ENCODE assay signal across 8 cellular contexts in the genomic region with DNA sequence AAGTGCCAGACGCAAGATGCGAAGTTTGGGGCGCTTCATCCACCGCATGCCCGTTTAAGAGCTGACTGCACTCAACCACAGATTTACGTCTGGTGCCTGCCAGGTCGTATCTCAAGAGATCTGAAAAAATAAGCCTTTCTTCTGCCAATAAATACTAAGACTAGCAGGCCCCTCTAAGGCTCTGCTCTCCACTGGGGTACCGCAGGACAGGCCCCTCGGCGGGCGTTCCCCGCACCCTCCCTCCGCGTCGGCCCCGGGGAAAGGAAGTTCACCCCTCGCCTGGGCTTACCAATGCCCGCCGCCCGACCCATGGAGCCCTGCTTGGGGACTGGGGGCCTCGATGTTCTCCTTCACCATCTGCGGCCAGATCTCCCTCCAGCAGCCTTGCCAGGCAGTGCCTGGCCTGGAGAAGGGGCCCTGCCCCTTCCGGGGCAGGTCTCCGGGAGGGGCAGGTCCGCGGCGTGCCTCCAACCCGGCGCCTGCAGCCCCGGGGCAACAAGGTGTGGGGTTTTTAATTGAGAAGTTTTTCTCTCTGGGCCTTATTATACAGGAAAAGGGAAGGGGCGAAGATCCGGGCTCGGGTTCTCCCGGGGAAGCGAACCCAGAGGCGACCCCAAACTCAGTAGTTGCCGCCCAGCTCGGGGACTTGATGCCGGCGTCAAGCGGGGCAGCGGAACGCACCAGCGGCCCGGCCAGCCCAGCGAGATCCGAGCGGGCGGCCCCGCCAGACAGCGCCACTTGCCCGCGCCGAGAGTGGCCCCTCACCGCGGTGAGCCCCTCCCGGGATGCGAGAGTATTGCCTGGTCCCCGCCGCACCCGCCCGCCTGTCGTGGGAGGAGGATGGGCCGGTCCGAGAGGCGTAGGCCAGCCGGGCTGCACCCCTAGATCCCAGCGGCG. TPM values are rescaled to one million over a fixed set of nuclear protein-coding genes. Genes with fewer than 3 reads are reported as not detected.
DNase-seq lines count a peak whose midpoint lies in the region; TF ChIP-seq lines count a peak whose summit lies in the region.

No MANE protein-coding gene starts in this region.

- TF ChIP-seq POLR2A in vagina (IDR thresholded peaks at IDR 0.05), result no peak

- H3K27me3 ChIP-seq in MM.1S (replicated peaks; ENCODE audit: insufficient read depth, low read length), result no peaks in the 10 kb centered on the region
- no peaks in the 10 kb centered on the region for H3K27me3 ChIP-seq in fibroblast of lung (ENCODE audit: control insufficient read depth, insufficient read depth, low read length)
- no peaks in the 10 kb centered on the region for H3K27me3 ChIP-seq in vagina

- H3K9ac ChIP-seq in MM.1S (ENCODE audit: low read length), result peak overlapping the region; percentile 82
- peak overlapping the region; percentile 66 for H3K9ac ChIP-seq in fibroblast of lung (ENCODE audit: insufficient read depth, low read length)

- peak overlapping the region; percentile 86 to 91 (median 90) for H3K4me3 Mint-ChIP-seq in nephron

- no peaks in the 10 kb centered on the region for H3K36me3 ChIP-seq in MM.1S (replicated peaks; ENCODE audit: insufficient read depth, low read length)
- no peaks in the 10 kb centered on the region for H3K36me3 ChIP-seq in fibroblast of lung (ENCODE audit: control insufficient read depth, insufficient read depth, low read length)
- no peaks in the 10 kb centered on the region for H3K36me3 ChIP-seq in vagina

- TF ChIP-seq CTCF in MM.1S (IDR thresholded peaks at IDR 0.05; ENCODE audit: low read length) (no peak), fibroblast of lung (conservative IDR thresholded peaks at IDR 0.05 in 1 of 2, IDR thresholded peaks at IDR 0.05 in 1 of 2; ENCODE audit: low read depth in 1 of 2, low read length in 2 of 2) (no peak), nephron (IDR thresholded peaks at IDR 0.05; ENCODE audit: unreplicated experiment in 3 of 3) (no peak), vagina (IDR thresholded peaks at IDR 0.05) (no peak)

- H3K4me2 ChIP-seq in MM.1S (ENCODE audit: low read depth, low read length) (peak overlapping the region; percentile 94), fibroblast of lung (ENCODE audit: extremely low read depth, insufficient read depth, low read length) (peak overlapping the region; percentile 94)

- H4K20me1 ChIP-seq in MM.1S (ENCODE audit: insufficient read depth, low read length) (no peaks in the 10 kb centered on the region), fibroblast of lung (ENCODE audit: control insufficient read depth, extremely low read depth, insufficient read depth, low read length) (no peaks in the 10 kb centered on the region)

- CTCF ChIA-PET in HEK293T (lab: Yijun Ruan, JAX), result no interaction called here

- peaks cover 20% of the 10 kb centered on the region for H3K27me3 Mint-ChIP-seq in nephron (ENCODE audit: low read depth)

- POLR2A ChIA-PET in HEK293T (lab: Yijun Ruan, JAX), result interaction anchor here (0.6 to 1.3 kb wide), 3 partner anchors 68 to 726 kb away, joined by 3 read pairs; no protein-coding TSS in a partner anchor

- H3K27ac ChIP-seq in MM.1S (ENCODE audit: low read length) (peak overlapping the region; percentile 61; the same call in 1 of the 2 replicates), fibroblast of lung (ENCODE audit: insufficient read depth, low read length) (no peak overlapping the region), vagina (no peak overlapping the region)

- DNase-seq in NCI-H524 (lab: John Stamatoyannopoulos, UW), result peak; percentile 32 to 49
- DNase-seq in NCI-H524 treated with DMSO at 0.1 percent for 48 hours (lab: John Stamatoyannopoulos, UW), result no peak
- DNase-seq in HEK293T (ENCODE audit: extremely low spot score), result peak; percentile 31
- peak; percentile 67 for DNase-seq in MM.1S
- DNase-seq in activated CD8-positive, alpha-beta memory T cell treated with anti-CD3 and anti-CD28 coated beads, Interleukin-2, amount 50 U/mL, for 48 hours, result peak; percentile 75
- peak; percentile 17 to 30 for DNase-seq in fibroblast of lung (ENCODE audit: low read depth in 2 of 2)
- no peak for DNase-seq in vagina (ENCODE audit: extremely low spot score in 2 of 2)

- H3F3A ChIP-seq in MM.1S (ENCODE audit: insufficient read depth, low read length), result peaks cover 3% of the 10 kb centered on the region; the same call in 1 of the 2 replicates

- intact Hi-C loops in vagina (cut with DNase I), result loop anchor here (10.0 kb wide), 1 partner anchor 358 kb away; a partner anchor contains a TSS

- H3K9me3 ChIP-seq in MM.1S (replicated peaks; ENCODE audit: insufficient read depth, low read length), result no peaks in the 10 kb centered on the region
- H3K9me3 ChIP-seq in fibroblast of lung (ENCODE audit: control insufficient read depth, insufficient read depth, low read depth, low read length), result no peaks in the 10 kb centered on the region
- H3K9me3 ChIP-seq in vagina, result no peaks in the 10 kb centered on the region

- H3K4me3 ChIP-seq in MM.1S (ENCODE audit: low read length) (peak overlapping the region; percentile 82), fibroblast of lung (replicated peaks in 1 of 4; ENCODE audit: control extremely low read depth in 1 of 4, insufficient read depth in 1 of 4, low read depth in 3 of 4, low read length in 4 of 4) (peak overlapping the region; percentile 67 to 81 (median 71)), vagina (peak overlapping the region; percentile 68 to 79)

- H3K79me2 ChIP-seq in MM.1S (ENCODE audit: low read length) (peaks cover 53% of the 10 kb centered on the region), fibroblast of lung (ENCODE audit: control insufficient read depth, insufficient read depth, low read length) (no peaks in the 10 kb centered on the region)

- H3K36me3 Mint-ChIP-seq in nephron (ENCODE audit: low read depth), result no peaks in the 10 kb centered on the region

- peaks cover 9% of the 10 kb centered on the region; the same call in 1 of the 2 replicates for H3K4me1 ChIP-seq in MM.1S (ENCODE audit: low read length)
- H3K4me1 ChIP-seq in fibroblast of lung (ENCODE audit: control insufficient read depth, extremely low read depth, insufficient read depth, low read length), result peaks cover 6% of the 10 kb centered on the region
- H3K4me1 ChIP-seq in vagina, result peaks cover 21% of the 10 kb centered on the region

- H2AFZ ChIP-seq in MM.1S (ENCODE audit: low read length) (peak overlapping the region; percentile 80), fibroblast of lung (ENCODE audit: low read length) (peak overlapping the region; percentile 84)

- peak overlapping the region in 1 of 3 experiments; percentile 33 for H3K27ac Mint-ChIP-seq in nephron

- no peaks in the 10 kb centered on the region for H3K9me3 Mint-ChIP-seq in nephron

- H3K9me2 ChIP-seq in MM.1S (replicated peaks; ENCODE audit: insufficient read depth, low read length), result no peaks in the 10 kb centered on the region

- peaks cover 23% of the 10 kb centered on the region for H3K4me1 Mint-ChIP-seq in nephron

TF ChIP-seq in HEK293T, 16 proteins besides CTCF, POLR2A, EP300 and RAD21:
- TF ChIP-seq BHLHE40 (IDR thresholded peaks at IDR 0.05; ENCODE audit: borderline replicate concordance) (no peak), L3MBTL2 (conservative IDR thresholded peaks at IDR 0.05) (no peak; the same call in 1 of the 2 replicates), SUZ12 (IDR thresholded peaks at IDR 0.05) (no peak), FOXA1 (IDR thresholded peaks at IDR 0.05) (no peak), HDGF (IDR thresholded peaks at IDR 0.05; ENCODE audit: borderline replicate concordance) (no peak), FOXM1 (IDR thresholded peaks at IDR 0.05; ENCODE audit: borderline replicate concordance) (no peak), LEF1 (IDR thresholded peaks at IDR 0.05; ENCODE audit: borderline replicate concordance) (no peak)
- TF ChIP-seq, protein P1, sequence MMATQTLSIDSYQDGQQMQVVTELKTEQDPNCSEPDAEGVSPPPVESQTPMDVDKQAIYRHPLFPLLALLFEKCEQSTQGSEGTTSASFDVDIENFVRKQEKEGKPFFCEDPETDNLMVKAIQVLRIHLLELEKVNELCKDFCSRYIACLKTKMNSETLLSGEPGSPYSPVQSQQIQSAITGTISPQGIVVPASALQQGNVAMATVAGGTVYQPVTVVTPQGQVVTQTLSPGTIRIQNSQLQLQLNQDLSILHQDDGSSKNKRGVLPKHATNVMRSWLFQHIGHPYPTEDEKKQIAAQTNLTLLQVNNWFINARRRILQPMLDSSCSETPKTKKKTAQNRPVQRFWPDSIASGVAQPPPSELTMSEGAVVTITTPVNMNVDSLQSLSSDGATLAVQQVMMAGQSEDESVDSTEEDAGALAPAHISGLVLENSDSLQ (IDR thresholded peaks at IDR 0.05), result no peak
TF ChIP-seq in HEK293T: peak in this region for 0.

RNA-seq across cellular contexts. Expression of a gene that starts 0.7 kb away (rescaled TPM):
- 14.7 and 19.5 TPM in 2 replicates for total RNA-seq in fibroblast of lung
- 9.4 and 19.6 TPM in 2 replicates for polyA plus RNA-seq in fibroblast of lung
- polyA plus RNA-seq in fibroblast of lung (2012), result 5.5 and 11.9 TPM in 2 replicates
- polyA minus RNA-seq in fibroblast of lung (ENCODE audit: low replicate concordance), result 0.82 and 4.9 TPM in 2 replicates
- 68.0 TPM for total RNA-seq in vagina

Comparison
In these comparisons a context has a peak if more than half of its experiments do, and no peak if none do; other contexts are left out.
1. DNase-seq: peak in NCI-H524 (2 of 2), HEK293T (single experiment), MM.1S (single experiment), activated CD8-positive, alpha-beta memory T cell treated with anti-CD3 and anti-CD28 coated beads, Interleukin-2, amount 50 U/mL, for 48 hours (single experiment) and fibroblast of lung (2 of 2); none in NCI-H524 treated with DMSO at 0.1 percent for 48 hours (single experiment) and vagina (0 of 2).
2. Peak in every context shown above with its lines, with median percentiles within 50 percentile points of each other: H3K4me3 ChIP-seq.